Comparison of ENCODE assay signal across 16 cellular contexts in the genomic region with DNA sequence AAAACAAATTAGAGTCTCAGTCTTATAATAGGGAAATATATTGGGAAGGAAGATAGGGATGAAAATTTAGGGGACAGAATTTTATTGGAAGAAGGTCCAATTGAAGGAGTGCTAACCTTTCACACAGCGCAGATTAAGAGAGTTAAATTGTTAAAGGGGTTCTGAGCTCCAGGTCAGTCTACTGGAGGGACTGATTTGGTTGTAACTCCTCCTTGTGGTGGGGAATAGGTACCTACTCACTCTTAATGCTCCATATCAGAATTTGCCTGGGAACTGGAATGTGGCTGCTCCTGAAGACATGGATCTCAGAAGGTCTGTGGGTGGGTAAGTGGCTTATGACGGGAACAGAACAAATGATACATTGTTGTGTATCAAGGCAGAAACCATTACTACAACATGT.
DNase-seq lines count a peak whose midpoint lies in the region; ATAC-seq and TF ChIP-seq lines count a peak whose summit lies in the region.
"Had no signal": no experiment of that assay in that cellular context is flagged by ENCODE, and none has a peak within 500 bp of the region (broad histone marks: within the 10 kb centered on the region; RNA-seq: fewer than 3 reads in every experiment).

No MANE protein-coding gene starts in this region.

- peak overlapping the region; percentile 25 for H3K27ac ChIP-seq in temporal lobe (ENCODE audit: low read depth, low read length)
- H3K27ac ChIP-seq in stomach, result no peak overlapping the region
- H3K27ac ChIP-seq: esophagus muscularis mucosa, hepatocyte, PC-9 had no signal

- H3K4me1 ChIP-seq in stomach, result peaks cover 0 to 23% (median 4%) of the 10 kb centered on the region in 4 donors

- DNase-seq in NCI-H82 (lab: John Stamatoyannopoulos, UW) (peak; percentile 15), NCI-H82 treated with DMSO at 0.1 percent for 48 hours (lab: John Stamatoyannopoulos, UW; ENCODE audit: unreplicated experiment) (no peak), NCI-H69 (lab: John Stamatoyannopoulos, UW) (peak; percentile 27), fibroblast of mammary gland (ENCODE audit: low read depth) (peak; percentile 2), NCI-H2107 (lab: John Stamatoyannopoulos, UW) (no peak), stomach (no peak)
- DNase-seq: activated gamma-delta T cell treated with Interleukin-2 at 50 U/mL for 16 hours, left ventricle myocardium superior, NCI-H1436, NCI-H510A, PC-9, trophoblast cell had no signal

- intact Hi-C loops in stomach (cut with DNase I; ENCODE audit: low total_unique reads), result no loop called here

- no peaks in the 10 kb centered on the region for H3K36me3 ChIP-seq in stomach
- H3K36me3 ChIP-seq: esophagus muscularis mucosa had no signal

- TF ChIP-seq CTCF in fibroblast of mammary gland (conservative IDR thresholded peaks at IDR 0.05; ENCODE audit: control insufficient read depth, insufficient read depth, low read depth, low read length) (peak; percentile 26), stomach (IDR thresholded peaks at IDR 0.05) (no peak)

- TF ChIP-seq POLR2A in stomach (IDR thresholded peaks at IDR 0.05), result no peak

- TF ChIP-seq EP300 in stomach (IDR thresholded peaks at IDR 0.05), result no peak

- 87 to 96% (median 90%) methylated on average over 2 of the region's 2 CpGs for WGBS in stomach, 5 donors

- H3K4me3 ChIP-seq in fibroblast of mammary gland (ENCODE audit: control insufficient read depth, low read depth, low read length) (no peak overlapping the region), stomach (no peak overlapping the region)
- H3K4me3 ChIP-seq: esophagus muscularis mucosa, hepatocyte, PC-9 had no signal

- H3K27me3 ChIP-seq in stomach, result no peaks in the 10 kb centered on the region
- H3K27me3 ChIP-seq: esophagus muscularis mucosa, hepatocyte had no signal

- no peaks in the 10 kb centered on the region for H3K9me3 ChIP-seq in stomach
- H3K9me3 ChIP-seq: esophagus muscularis mucosa had no signal

- ATAC-seq in HG03460 (IDR thresholded peaks at IDR 0.05; ENCODE audit: unreplicated experiment), result no peak
- ATAC-seq: left ventricle myocardium superior had no signal

Comparison
In these comparisons a context has a peak if more than half of its experiments do, and no peak if none do; other contexts are left out.
1. DNase-seq: peak in NCI-H82 (single experiment), NCI-H69 (single experiment) and fibroblast of mammary gland (single experiment); none in NCI-H82 treated with DMSO at 0.1 percent for 48 hours (single experiment), NCI-H2107 (single experiment) and stomach (single experiment).